7 cellular contexts compared by ENCODE assay signal in genomic region chr7:129085148-129085547, GRCh38. TPM values are rescaled to one million over a fixed set of nuclear protein-coding genes. Genes with fewer than 3 reads are reported as not detected.
"Had no signal": no experiment of that assay in that cellular context is flagged by ENCODE, and none has a peak within 500 bp of the region (broad histone marks: within the 10 kb centered on the region; RNA-seq: fewer than 3 reads in every experiment).

No MANE protein-coding gene starts in this region.

- H2AFZ ChIP-seq: GM23248 had no signal

- H3K27ac ChIP-seq: GM23248, HL-60 had no signal

- ATAC-seq: HepG2 had no signal

- DNase-seq: GM23248, GOT3, H9, HCEC 1CT, HFFc6 had no signal

- H3K9ac ChIP-seq: GM23248 had no signal

- H3K4me3 ChIP-seq: GM23248 had no signal

RNA-seq across cellular contexts. Expression of gene TSPAN33, which starts 59.4 kb away (rescaled TPM):
- polyA plus RNA-seq: GM23248 had no signal
